Comparison of ENCODE assay signal across 8 cellular contexts in the genomic region with DNA sequence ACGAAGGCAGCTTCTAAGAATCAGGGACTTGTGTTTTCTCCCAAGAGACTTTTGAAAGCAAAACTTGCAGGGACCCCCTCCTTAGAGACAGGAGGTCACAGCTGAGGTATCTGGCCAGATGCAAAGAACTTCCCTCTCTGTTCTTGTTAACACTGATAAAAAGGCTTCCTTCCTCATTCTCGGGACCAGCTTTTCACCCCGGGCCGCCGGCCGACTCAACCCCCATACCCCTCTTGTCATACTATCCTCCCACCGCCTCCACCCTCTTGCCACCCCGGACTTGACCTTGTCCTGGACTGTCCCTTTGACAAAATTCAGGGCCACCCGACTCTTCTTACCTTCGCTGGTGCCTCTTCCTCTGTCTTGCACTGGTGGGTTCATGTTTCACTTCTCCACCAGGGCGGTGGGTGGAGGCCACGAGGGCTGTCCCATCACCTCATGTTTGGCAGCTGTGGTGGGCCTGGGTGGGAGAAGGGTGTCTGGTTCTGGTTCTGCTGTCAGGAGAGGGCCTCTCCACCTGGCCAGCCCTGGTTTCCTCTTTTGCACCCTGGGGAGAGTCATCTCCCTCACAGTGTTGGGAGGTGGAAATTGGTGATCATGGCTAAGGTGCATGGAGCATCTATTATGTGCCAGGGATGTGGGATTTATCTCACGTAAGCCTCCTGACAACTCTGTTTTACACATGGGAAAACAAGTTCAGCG. TPM values are rescaled to one million over a fixed set of nuclear protein-coding genes. Genes with fewer than 3 reads are reported as not detected.
DNase-seq lines count a peak whose midpoint lies in the region; ATAC-seq lines count a peak whose summit lies in the region.

No MANE protein-coding gene starts in this region.

- ATAC-seq in GM18511 (IDR thresholded peaks at IDR 0.05; ENCODE audit: unreplicated experiment), result peak; percentile 52
- peak; percentile 65 for ATAC-seq in GM21717 (IDR thresholded peaks at IDR 0.05; ENCODE audit: unreplicated experiment)
- peak; percentile 65 for ATAC-seq in memory B cell (ENCODE audit: low read depth)

- peak overlapping the region; percentile 55 for H3K4me3 Mint-ChIP-seq in memory B cell

- no peaks in the 10 kb centered on the region for H3K36me3 Mint-ChIP-seq in memory B cell

- no peaks in the 10 kb centered on the region for H3K9me3 Mint-ChIP-seq in memory B cell

- peak overlapping the region; percentile 93 for H3K27ac Mint-ChIP-seq in memory B cell

- H3K4me1 Mint-ChIP-seq in memory B cell, result peaks cover 59% of the 10 kb centered on the region

- no peaks in the 10 kb centered on the region for H3K27me3 Mint-ChIP-seq in memory B cell

- peak; percentile 88 for DNase-seq in Kasumi-1 (lab: John Stamatoyannopoulos, UW)
- peak; percentile 76 to 81 for DNase-seq in memory B cell (ENCODE audit: low spot score in 2 of 2)
- no peak for DNase-seq in pons (ENCODE audit: low spot score)
- DNase-seq in stimulated activated CD4-positive, alpha-beta T cell treated with anti-CD3 and anti-CD28 coated beads, Interleukin-4, amount 100 ng/mL, for 24 hours, result no peak
- DNase-seq in foreskin melanocyte, result no peak
- DNase-seq in ureter (ENCODE audit: low spot score), result no peak

RNA-seq across cellular contexts. Expression of gene BHLHE40, which starts 32.5 kb away (rescaled TPM):
- total RNA-seq in ureter, result 206 TPM

Comparison
In these comparisons a context has a peak if more than half of its experiments do, and no peak if none do; other contexts are left out.
1. DNase-seq: peak in Kasumi-1 (2 of 2) and memory B cell (2 of 2); none in pons (single experiment), stimulated activated CD4-positive, alpha-beta T cell treated with anti-CD3 and anti-CD28 coated beads, Interleukin-4, amount 100 ng/mL, for 24 hours (single experiment), foreskin melanocyte (single experiment) and ureter (single experiment).
2. Peak in every context shown above with its lines, with median percentiles within 50 percentile points of each other: ATAC-seq.